ENCODE assay signal across 17 cellular contexts in the genomic region with DNA sequence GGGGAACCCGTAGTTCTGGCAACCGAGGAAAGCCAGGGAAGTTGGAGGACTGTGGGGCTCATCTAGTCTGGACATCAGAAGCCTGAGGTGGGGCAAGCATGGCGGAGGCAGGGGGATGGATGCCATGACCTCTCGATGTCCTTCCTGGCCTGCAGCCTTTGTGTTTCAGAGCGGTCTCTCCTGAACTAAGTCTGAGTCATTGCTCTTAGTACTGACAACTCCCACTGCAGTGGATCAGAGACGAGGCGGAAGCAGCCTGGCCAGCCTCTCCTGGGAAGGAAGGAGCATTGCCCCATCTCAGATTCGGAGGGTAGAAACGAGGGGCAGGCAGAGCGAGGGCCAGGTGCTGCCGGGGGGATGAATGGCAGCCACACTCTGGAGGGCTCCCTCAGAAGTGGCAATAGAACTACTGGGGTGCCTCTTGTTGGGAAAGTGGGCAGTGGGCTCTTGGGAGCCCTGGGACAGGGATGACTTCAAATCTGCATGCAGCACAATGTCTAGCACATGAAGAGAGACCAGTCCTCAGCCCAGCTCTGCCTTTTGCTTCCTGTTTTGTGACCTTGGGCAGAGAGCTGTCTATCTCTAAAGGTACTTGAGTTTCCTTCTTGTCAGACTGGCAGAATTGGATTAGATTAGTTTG. TPM values are rescaled to one million over a fixed set of nuclear protein-coding genes. Genes with fewer than 3 reads are reported as not detected.
DNase-seq lines count a peak whose midpoint lies in the region; ATAC-seq, FAIRE-seq and TF ChIP-seq lines count a peak whose summit lies in the region.
"Had no signal": no experiment of that assay in that cellular context is flagged by ENCODE, and none has a peak within 500 bp of the region (broad histone marks: within the 10 kb centered on the region; RNA-seq: fewer than 3 reads in every experiment).

No MANE protein-coding gene starts in this region.

- no peak overlapping the region for H3K27ac Mint-ChIP-seq in activated CD4-positive, alpha-beta T cell treated with anti-CD3 and anti-CD28 coated beads for 36 hours
- H3K27ac Mint-ChIP-seq: nephron had no signal

- no peak overlapping the region for H3K4me3 ChIP-seq in endothelial cell of umbilical vein (replicated peaks in 1 of 3; ENCODE audit: insufficient read depth in 1 of 3, low read depth in 1 of 3, low read length in 3 of 3)
- H3K4me3 ChIP-seq: gastrocnemius medialis, SJCRH30, smooth muscle cell, upper lobe of left lung had no signal

- H3K9me3 Mint-ChIP-seq in activated CD4-positive, alpha-beta T cell treated with anti-CD3 and anti-CD28 coated beads for 36 hours (ENCODE audit: low read depth) = no peaks in the 10 kb centered on the region
- H3K9me3 Mint-ChIP-seq: nephron had no signal

- no peak for ATAC-seq in left lobe of liver
- ATAC-seq in activated CD4-positive, alpha-beta T cell treated with anti-CD3 and anti-CD28 coated beads for 36 hours = no peak
- ATAC-seq: gastrocnemius medialis had no signal

- no peaks in the 10 kb centered on the region for H3K36me3 ChIP-seq in endothelial cell of umbilical vein (ENCODE audit: control insufficient read depth in 2 of 2, extremely low read depth in 1 of 2, insufficient read depth in 2 of 2, low read length in 2 of 2)
- H3K36me3 ChIP-seq: gastrocnemius medialis, SJCRH30, upper lobe of left lung had no signal

- H3K4me2 ChIP-seq in endothelial cell of umbilical vein (ENCODE audit: insufficient read depth, low read length) = no peak overlapping the region
- H3K4me2 ChIP-seq: smooth muscle cell had no signal

- TF ChIP-seq POLR2A in endothelial cell of umbilical vein (IDR thresholded peaks at IDR 0.05; ENCODE audit: low read depth, low read length) = no peak

- H3K9ac ChIP-seq in endothelial cell of umbilical vein (replicated peaks; ENCODE audit: extremely low read depth, insufficient read depth, low read length) = no peak overlapping the region

- H3K27me3 Mint-ChIP-seq in activated CD4-positive, alpha-beta T cell treated with anti-CD3 and anti-CD28 coated beads for 36 hours = peaks cover 26% of the 10 kb centered on the region

- POLR2A ChIA-PET in endothelial cell of umbilical vein (lab: Charles Lee) = no interaction called here
- POLR2A ChIA-PET in activated CD4-positive, alpha-beta T cell treated with anti-CD3 and anti-CD28 coated beads for 36 hours (lab: Charles Lee) = interaction anchor here (0.7 kb wide), 1 partner anchor 150 kb away, joined by 3 read pairs; no protein-coding TSS in a partner anchor

- H3K9me1 ChIP-seq in endothelial cell of umbilical vein (replicated peaks; ENCODE audit: control insufficient read depth, extremely low read depth, insufficient read depth, low read length) = no peaks in the 10 kb centered on the region

- intact Hi-C loops in endothelial cell of umbilical vein (cut with micrococcal nuclease) = no loop called here
- intact Hi-C loops in activated CD4-positive, alpha-beta T cell treated with anti-CD3 and anti-CD28 coated beads for 36 hours (cut with DNase I, micrococcal nuclease) = no loop called here

- no TSS peak for BruUV-seq in endothelial cell of umbilical vein (replicated peaks; lab: Mats Ljungman, UMichigan)

- no peak for TF ChIP-seq CTCF in endothelial cell of umbilical vein (IDR thresholded peaks at IDR 0.05; ENCODE audit: extremely low read depth in 1 of 2, insufficient read depth in 1 of 2, low read depth in 1 of 2, low read length in 2 of 2)

- H3K27ac ChIP-seq in endothelial cell of umbilical vein (ENCODE audit: insufficient read depth, low read depth, low read length) = no peak overlapping the region
- H3K27ac ChIP-seq: gastrocnemius medialis, SJCRH30, upper lobe of left lung had no signal

- no peaks in the 10 kb centered on the region for H3K79me2 ChIP-seq in endothelial cell of umbilical vein (ENCODE audit: control insufficient read depth, insufficient read depth, low read length)

- no peaks in the 10 kb centered on the region for H4K20me1 ChIP-seq in endothelial cell of umbilical vein (replicated peaks; ENCODE audit: control insufficient read depth, extremely low read depth, insufficient read depth, low read length)

- no peaks in the 10 kb centered on the region for H3K9me3 ChIP-seq in endothelial cell of umbilical vein (replicated peaks; ENCODE audit: control insufficient read depth, insufficient read depth, low read length)
- H3K9me3 ChIP-seq: gastrocnemius medialis, SJCRH30, upper lobe of left lung had no signal

- H2AFZ ChIP-seq in endothelial cell of umbilical vein (ENCODE audit: low read depth, low read length) = peak overlapping the region; percentile 34

- H3K4me3 Mint-ChIP-seq in activated CD4-positive, alpha-beta T cell treated with anti-CD3 and anti-CD28 coated beads for 36 hours = no peak overlapping the region
- H3K4me3 Mint-ChIP-seq: nephron had no signal

- H3K27me3 ChIP-seq in endothelial cell of umbilical vein (ENCODE audit: control insufficient read depth in 2 of 2, insufficient read depth in 2 of 2, low read length in 2 of 2) = peaks cover 19 to 25% of the 10 kb centered on the region in 2 experiments
- H3K27me3 ChIP-seq: SJCRH30 had no signal

- H3K4me1 Mint-ChIP-seq in activated CD4-positive, alpha-beta T cell treated with anti-CD3 and anti-CD28 coated beads for 36 hours = peaks cover 18% of the 10 kb centered on the region

- dilution Hi-C loops in endothelial cell of umbilical vein (cut with MboI; ENCODE audit: extremely low pct_ligation_motif_present, low sequenced_read_pairs) = no loop called here

- peak; percentile 90 for FAIRE-seq in endothelial cell of umbilical vein (lab: Jason Lieb, UNC)

- CTCF ChIA-PET in endothelial cell of umbilical vein (lab: Charles Lee) = interaction anchor here (1.3 to 4.9 kb wide), 3 partner anchors 11 to 22 kb away, joined by 4 to 112 read pairs (median 54); no protein-coding TSS in a partner anchor
- CTCF ChIA-PET in activated CD4-positive, alpha-beta T cell treated with anti-CD3 and anti-CD28 coated beads for 36 hours (lab: Charles Lee) = interaction anchor here (0.7 to 10.6 kb wide), 3 partner anchors 12 to 330 kb away, joined by 3 to 135 read pairs (median 6); no protein-coding TSS in a partner anchor

- DNase-seq in A172 (ENCODE audit: low spot score) (peak; percentile 78), HCEC 1CT (peak; percentile 70), RKO (ENCODE audit: low spot score) (peak; percentile 61), endothelial cell of umbilical vein (ENCODE audit: low read depth, low spot score) (no peak), left lobe of liver (ENCODE audit: low spot score) (no peak), activated T-cell treated with anti-CD3 and anti-CD28 coated beads for 4 hours (no peak)
- DNase-seq in stimulated activated CD4-positive, alpha-beta T cell treated with anti-CD3 and anti-CD28 coated beads, Interleukin-4, amount 100 ng/mL, for 24 hours = no peak
- DNase-seq in activated CD4-positive, alpha-beta T cell treated with anti-CD3 and anti-CD28 coated beads for 36 hours = no peak
- DNase-seq: activated CD4-positive, alpha-beta T cell treated with anti-CD3 and anti-CD28 coated beads for 4 hours; activated effector memory CD4-positive, alpha-beta T cell treated with anti-CD3 and anti-CD28 coated beads, Interleukin-2, amount 50 U/mL, for 16 hours; DND-41; gastrocnemius medialis; NCI-H2227 treated with DMSO at 0.1 percent for 48 hours; SJCRH30; upper lobe of left lung had no signal

- H3K36me3 Mint-ChIP-seq in activated CD4-positive, alpha-beta T cell treated with anti-CD3 and anti-CD28 coated beads for 36 hours (ENCODE audit: low read depth) = no peaks in the 10 kb centered on the region

- peaks cover 14% of the 10 kb centered on the region for H3K4me1 ChIP-seq in endothelial cell of umbilical vein (ENCODE audit: control insufficient read depth, extremely low read depth, insufficient read depth, low read length)

RNA-seq across cellular contexts. Expression of a gene that starts 3.6 kb away (rescaled TPM):
- total RNA-seq in A172 (2014; rRNA removed; shearing (Covaris generic)) = 0.12 TPM in 1 of 2 replicates, not detected in the other
- total RNA-seq in endothelial cell of umbilical vein = not detected in 2 replicates
- polyA plus RNA-seq in endothelial cell of umbilical vein = not detected in 2 replicates
- not detected in 2 replicates for polyA plus RNA-seq in endothelial cell of umbilical vein (2011; cell fraction: cytosol; rRNA removed)
- not detected in 2 replicates for polyA plus RNA-seq in endothelial cell of umbilical vein (2011; cell fraction: nucleus; rRNA removed)
- polyA plus RNA-seq in endothelial cell of umbilical vein (2012) = not detected in 2 replicates
- not detected in 2 replicates for polyA minus RNA-seq in endothelial cell of umbilical vein
- polyA minus RNA-seq in endothelial cell of umbilical vein (2011; cell fraction: cytosol; rRNA and poly(A)+ RNA removed) = not detected
- not detected in 2 replicates for polyA minus RNA-seq in endothelial cell of umbilical vein (2011; cell fraction: nucleus; rRNA and poly(A)+ RNA removed)
- not detected for total RNA-seq in left lobe of liver
- total RNA-seq in activated CD4-positive, alpha-beta T cell treated with anti-CD3 and anti-CD28 coated beads for 36 hours = not detected
- total RNA-seq: gastrocnemius medialis, SJCRH30 had no signal

RNA-seq across cellular contexts. Expression of a gene that starts 29.3 kb away (rescaled TPM):
- 2,332 and 2,918 TPM in 2 replicates for total RNA-seq in A172 (2014; rRNA removed; shearing (Covaris generic))
- total RNA-seq in endothelial cell of umbilical vein = 1,752 and 1,802 TPM in 2 replicates
- 1,595 and 1,958 TPM in 2 replicates for polyA plus RNA-seq in endothelial cell of umbilical vein
- 2,668 and 2,686 TPM in 2 replicates for polyA plus RNA-seq in endothelial cell of umbilical vein (2011; cell fraction: cytosol; rRNA removed)
- 765 and 790 TPM in 2 replicates for polyA plus RNA-seq in endothelial cell of umbilical vein (2011; cell fraction: nucleus; rRNA removed)
- 1,979 and 2,305 TPM in 2 replicates for polyA plus RNA-seq in endothelial cell of umbilical vein (2012)
- 607 and 737 TPM in 2 replicates for polyA minus RNA-seq in endothelial cell of umbilical vein
- polyA minus RNA-seq in endothelial cell of umbilical vein (2011; cell fraction: cytosol; rRNA and poly(A)+ RNA removed) = 846 TPM
- 81.7 and 101 TPM in 2 replicates for polyA minus RNA-seq in endothelial cell of umbilical vein (2011; cell fraction: nucleus; rRNA and poly(A)+ RNA removed)
- 484 TPM for total RNA-seq in left lobe of liver
- total RNA-seq in activated CD4-positive, alpha-beta T cell treated with anti-CD3 and anti-CD28 coated beads for 36 hours = 1,000 to 10,000 TPM; 2,801 to 2,985 TPM

RNA-seq across cellular contexts. Expression of a gene that starts 31.9 kb away (rescaled TPM):
- total RNA-seq in A172 (2014; rRNA removed; shearing (Covaris generic)) = 4.0 and 4.5 TPM in 2 replicates
- total RNA-seq in endothelial cell of umbilical vein (12.3 and 14.6 TPM in 2 replicates), left lobe of liver (0.40 TPM)
- 4.7 and 5.0 TPM in 2 replicates for polyA plus RNA-seq in endothelial cell of umbilical vein
- 2.5 and 3.3 TPM in 2 replicates for polyA plus RNA-seq in endothelial cell of umbilical vein (2011; cell fraction: cytosol; rRNA removed)
- polyA plus RNA-seq in endothelial cell of umbilical vein (2011; cell fraction: nucleus; rRNA removed) = 28.3 and 33.7 TPM in 2 replicates
- polyA plus RNA-seq in endothelial cell of umbilical vein (2012) = 3.7 and 5.1 TPM in 2 replicates
- 11.2 and 16.3 TPM in 2 replicates for polyA minus RNA-seq in endothelial cell of umbilical vein
- 4.7 TPM for polyA minus RNA-seq in endothelial cell of umbilical vein (2011; cell fraction: cytosol; rRNA and poly(A)+ RNA removed)
- 9.0 and 9.9 TPM in 2 replicates for polyA minus RNA-seq in endothelial cell of umbilical vein (2011; cell fraction: nucleus; rRNA and poly(A)+ RNA removed)
- 10 to 100 TPM; 11.8 to 12.3 TPM for total RNA-seq in activated CD4-positive, alpha-beta T cell treated with anti-CD3 and anti-CD28 coated beads for 36 hours

Comparison
In these comparisons a context has a peak if more than half of its experiments do, and no peak if none do; other contexts are left out.
1. DNase-seq: peak in A172 (single experiment), HCEC 1CT (single experiment) and RKO (single experiment); none in endothelial cell of umbilical vein (single experiment), left lobe of liver (single experiment), activated T-cell treated with anti-CD3 and anti-CD28 coated beads for 4 hours (single experiment), stimulated activated CD4-positive, alpha-beta T cell treated with anti-CD3 and anti-CD28 coated beads, Interleukin-4, amount 100 ng/mL, for 24 hours (single experiment) and activated CD4-positive, alpha-beta T cell treated with anti-CD3 and anti-CD28 coated beads for 36 hours (single experiment).